13 cellular contexts compared by ENCODE assay signal in genomic region chr7:158120313-158120712, GRCh38.
DNase-seq lines count a peak whose midpoint lies in the region; ATAC-seq and TF ChIP-seq lines count a peak whose summit lies in the region.
"Had no signal": no experiment of that assay in that cellular context is flagged by ENCODE, and none has a peak within 500 bp of the region (broad histone marks: within the 10 kb centered on the region; RNA-seq: fewer than 3 reads in every experiment).

No MANE protein-coding gene starts in this region.

- 82 to 87% methylated on average over 4 of the region's 4 CpGs for WGBS in sigmoid colon, 2 donors

- no peak for TF ChIP-seq POLR2A in sigmoid colon (IDR thresholded peaks at IDR 0.05)

- peaks cover 0 to 10% (median 7%) of the 10 kb centered on the region in 4 donors for H3K9me3 ChIP-seq in sigmoid colon

- peak; percentile 21 for DNase-seq in activated effector memory CD4-positive, alpha-beta T cell treated with anti-CD3 and anti-CD28 coated beads, Interleukin-2, amount 50 U/mL, for 16 hours
- no peak for DNase-seq in activated effector memory CD4-positive, alpha-beta T cell treated with Interleukin-2 at 50 U/mL for 16 hours
- DNase-seq in Ammon's horn (ENCODE audit: low spot score): peak; percentile 31
- peak; percentile 12 for DNase-seq in inferior parietal cortex (ENCODE audit: extremely low spot score)
- DNase-seq in sigmoid colon: peak; percentile 19
- no peak for DNase-seq in AML-193 (lab: John Stamatoyannopoulos, UW)
- DNase-seq: CD4-positive, CD25-positive, alpha-beta regulatory T cell; DMS53; H7 had no signal

- ATAC-seq in HG03108 (IDR thresholded peaks at IDR 0.05; ENCODE audit: unreplicated experiment): no peak
- ATAC-seq: GM23338 had no signal

- no peaks in the 10 kb centered on the region for H3K4me1 ChIP-seq in sigmoid colon
- H3K4me1 ChIP-seq: BLaER1 treated with 17β-estradiol and CSF1 and Interleukin-3, amounts not matched to agents 10 nM and 100 nM had no signal

- intact Hi-C loops in sigmoid colon (cut with DNase I): no loop called here

- no peak for TF ChIP-seq EP300 in sigmoid colon (IDR thresholded peaks at IDR 0.05)

- no peak for TF ChIP-seq CTCF in sigmoid colon (IDR thresholded peaks at IDR 0.05)

- H3K27ac ChIP-seq in sigmoid colon: no peak overlapping the region
- H3K27ac ChIP-seq: 22Rv1; BLaER1 treated with 17β-estradiol and CSF1 and Interleukin-3, amounts not matched to agents 10 nM and 100 nM had no signal

- no peaks in the 10 kb centered on the region for H3K27me3 ChIP-seq in sigmoid colon
- H3K27me3 ChIP-seq: BLaER1 treated with 17β-estradiol and CSF1 and Interleukin-3, amounts not matched to agents 10 nM and 100 nM had no signal

- no peaks in the 10 kb centered on the region for H3K36me3 ChIP-seq in sigmoid colon
- H3K36me3 ChIP-seq: BLaER1 treated with 17β-estradiol and CSF1 and Interleukin-3, amounts not matched to agents 10 nM and 100 nM had no signal

- H3K4me3 ChIP-seq in sigmoid colon: no peak overlapping the region
- H3K4me3 ChIP-seq: BLaER1 treated with 17β-estradiol and CSF1 and Interleukin-3, amounts not matched to agents 10 nM and 100 nM; GM23338 had no signal

Comparison
In these comparisons a context has a peak if more than half of its experiments do, and no peak if none do; other contexts are left out.
1. DNase-seq: peak in activated effector memory CD4-positive, alpha-beta T cell treated with anti-CD3 and anti-CD28 coated beads, Interleukin-2, amount 50 U/mL, for 16 hours (single experiment), Ammon's horn (single experiment), inferior parietal cortex (single experiment) and sigmoid colon (single experiment); none in activated effector memory CD4-positive, alpha-beta T cell treated with Interleukin-2 at 50 U/mL for 16 hours (single experiment) and AML-193 (0 of 2).